ENCODE assay signal across 1 cellular context in the genomic region with DNA sequence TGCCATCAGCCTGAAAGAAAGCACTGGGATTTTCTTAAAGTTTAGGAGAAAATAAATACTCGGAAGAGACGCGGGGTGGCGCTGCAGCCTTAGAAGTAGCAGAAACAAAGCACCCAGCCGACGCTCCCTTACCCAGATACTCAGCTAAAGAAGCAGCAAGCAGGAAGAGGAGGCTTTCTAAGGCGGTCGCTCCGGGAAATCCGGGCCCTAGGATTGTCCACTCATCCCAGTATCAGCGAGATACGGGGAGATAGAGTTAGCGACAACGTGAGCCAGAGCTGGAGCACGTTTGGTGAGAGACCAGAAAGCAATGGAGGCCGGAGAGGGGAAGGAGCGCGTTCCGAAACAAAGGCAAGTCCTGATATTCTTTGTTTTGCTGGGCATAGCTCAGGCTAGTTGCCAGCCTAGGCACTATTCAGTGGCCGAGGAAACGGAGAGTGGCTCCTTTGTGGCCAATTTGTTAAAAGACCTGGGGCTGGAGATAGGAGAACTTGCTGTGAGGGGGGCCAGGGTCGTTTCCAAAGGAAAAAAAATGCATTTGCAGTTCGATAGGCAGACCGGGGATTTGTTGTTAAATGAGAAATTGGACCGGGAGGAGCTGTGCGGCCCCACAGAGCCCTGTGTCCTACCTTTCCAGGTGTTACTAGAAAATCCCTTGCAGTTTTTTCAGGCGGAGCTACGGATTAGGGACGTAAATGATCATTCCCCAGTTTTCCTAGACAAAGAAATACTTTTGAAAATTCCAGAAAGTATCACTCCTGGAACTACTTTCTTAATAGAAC.
A peak's percentile ranks its signal among the peaks of the same experiment; 100 is the strongest.
TF ChIP-seq lines count a peak whose summit lies in the region.

Gene PCDHB2, plus strand, starts transcription at position 135 of the 782 bp plus-strand sequence. Its CDS starts 176 bp downstream, at position 311.

TF ChIP-seq in HepG2, 621 proteins besides CTCF, POLR2A, EP300 and RAD21 (continued from another document and continues in another):
- peak; percentile 92 to 97 for TF ChIP-seq HMGXB4 (CRISPR knock-in tag; IDR thresholded peaks at IDR 0.05; ENCODE audit: borderline replicate concordance in 1 of 2, low read depth in 1 of 2)
- no peak for TF ChIP-seq ZNF839 (CRISPR knock-in tag; IDR thresholded peaks at IDR 0.05; ENCODE audit: borderline replicate concordance)
- peak; percentile 59; the same call in 1 of the 2 replicates for TF ChIP-seq SMC3 (IDR thresholded peaks at IDR 0.05; ENCODE audit: low read length)
- TF ChIP-seq CBX5 (CRISPR knock-in tag; IDR thresholded peaks at IDR 0.05; ENCODE audit: borderline replicate concordance) = peak; percentile 24; the same call in 1 of the 2 replicates
- peak; percentile 79 for TF ChIP-seq XRCC5 (optimal IDR thresholded peaks at IDR 0.05; ENCODE audit: low read length)
- no peak for TF ChIP-seq CSRNP2 (CRISPR knock-in tag; conservative IDR thresholded peaks at IDR 0.05; ENCODE audit: low read depth)
- no peak for TF ChIP-seq NFKBIZ (CRISPR knock-in tag; IDR thresholded peaks at IDR 0.05)
- TF ChIP-seq ZSCAN20 (CRISPR knock-in tag; IDR thresholded peaks at IDR 0.05; ENCODE audit: borderline replicate concordance) = no peak
- no peak for TF ChIP-seq KAT7 (CRISPR knock-in tag; IDR thresholded peaks at IDR 0.05; ENCODE audit: borderline replicate concordance)
- TF ChIP-seq, protein P1, sequence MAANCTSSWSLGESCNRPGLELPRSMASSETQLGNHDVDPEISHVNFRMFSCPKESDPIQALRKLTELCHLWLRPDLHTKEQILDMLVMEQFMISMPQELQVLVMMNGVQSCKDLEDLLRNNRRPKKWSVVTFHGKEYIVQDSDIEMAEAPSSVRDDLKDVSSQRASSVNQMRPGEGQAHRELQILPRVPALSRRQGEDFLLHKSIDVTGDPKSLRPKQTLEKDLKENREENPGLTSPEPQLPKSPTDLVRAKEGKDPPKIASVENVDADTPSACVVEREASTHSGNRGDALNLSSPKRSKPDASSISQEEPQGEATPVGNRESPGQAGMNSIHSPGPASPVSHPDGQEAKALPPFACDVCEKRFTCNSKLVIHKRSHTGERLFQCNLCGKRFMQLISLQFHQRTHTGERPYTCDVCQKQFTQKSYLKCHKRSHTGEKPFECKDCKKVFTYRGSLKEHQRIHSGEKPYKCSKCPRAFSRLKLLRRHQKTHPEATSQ (CRISPR knock-in tag; IDR thresholded peaks at IDR 0.05; ENCODE audit: borderline replicate concordance) = 0 out of 2 replicates have a peak, but pooled peaks have one; percentile 54
- 0 out of 2 replicates have a peak, but pooled peaks have one; percentile 23 for TF ChIP-seq ZBTB38 (CRISPR knock-in tag; IDR thresholded peaks at IDR 0.05)
- no peak for TF ChIP-seq ZC3H4 (CRISPR knock-in tag; IDR thresholded peaks at IDR 0.05; ENCODE audit: borderline replicate concordance)
- TF ChIP-seq ZNF276 (CRISPR knock-in tag; IDR thresholded peaks at IDR 0.05; ENCODE audit: low read depth) = 0 out of 2 replicates have a peak, but pooled peaks have one; percentile 31
- TF ChIP-seq KDM2A (CRISPR knock-in tag; IDR thresholded peaks at IDR 0.05; ENCODE audit: borderline replicate concordance, low read depth) = peak; percentile 69; the same call in 1 of the 2 replicates
- TF ChIP-seq ZNF550 (CRISPR knock-in tag; IDR thresholded peaks at IDR 0.05; ENCODE audit: borderline replicate concordance) = no peak
- no peak; the same call in 1 of the 2 replicates for TF ChIP-seq ARID4A (CRISPR knock-in tag; IDR thresholded peaks at IDR 0.05; ENCODE audit: borderline replicate concordance)
- TF ChIP-seq ZNF160 (CRISPR knock-in tag; IDR thresholded peaks at IDR 0.05) = no peak
- TF ChIP-seq MIXL1 (CRISPR knock-in tag; IDR thresholded peaks at IDR 0.05) = 0 out of 2 replicates have a peak, but pooled peaks have one; percentile 37
- 0 out of 2 replicates have a peak, but pooled peaks have one; percentile 34 for TF ChIP-seq ZNF20 (CRISPR knock-in tag; IDR thresholded peaks at IDR 0.05)
- peak; percentile 50 for TF ChIP-seq RXRB (CRISPR knock-in tag; IDR thresholded peaks at IDR 0.05; ENCODE audit: borderline replicate concordance)
- no peak for TF ChIP-seq MED13 (CRISPR knock-in tag; IDR thresholded peaks at IDR 0.05)
- TF ChIP-seq ISL2 (CRISPR knock-in tag; IDR thresholded peaks at IDR 0.05) = 0 out of 2 replicates have a peak, but pooled peaks have one; percentile 28
- no peak for TF ChIP-seq ZNF772 (CRISPR knock-in tag; IDR thresholded peaks at IDR 0.05)
- no peak for TF ChIP-seq HMGXB3 (CRISPR knock-in tag; IDR thresholded peaks at IDR 0.05; ENCODE audit: borderline replicate concordance)
- no peak for TF ChIP-seq PAF1 (CRISPR knock-in tag; IDR thresholded peaks at IDR 0.05)
- no peak for TF ChIP-seq ZNF3 (CRISPR knock-in tag; IDR thresholded peaks at IDR 0.05)
- TF ChIP-seq PPARG (CRISPR knock-in tag; conservative IDR thresholded peaks at IDR 0.05) = peak; percentile 80
- no peak for TF ChIP-seq KLF11 (CRISPR knock-in tag; IDR thresholded peaks at IDR 0.05)
- no peak for TF ChIP-seq ZSCAN29 (CRISPR knock-in tag; conservative IDR thresholded peaks at IDR 0.05)
- peak; percentile 32; the same call in 1 of the 2 replicates for TF ChIP-seq RBFOX2 (IDR thresholded peaks at IDR 0.05; ENCODE audit: low read depth, low read length)
- TF ChIP-seq PAX8 (CRISPR knock-in tag; IDR thresholded peaks at IDR 0.05; ENCODE audit: borderline replicate concordance) = no peak
- 0 out of 2 replicates have a peak, but pooled peaks have one; percentile 48 for TF ChIP-seq ZSCAN9 (CRISPR knock-in tag; IDR thresholded peaks at IDR 0.05; ENCODE audit: borderline replicate concordance)
- no peak for TF ChIP-seq NFYB (CRISPR knock-in tag; IDR thresholded peaks at IDR 0.05)
- TF ChIP-seq, protein P2, sequence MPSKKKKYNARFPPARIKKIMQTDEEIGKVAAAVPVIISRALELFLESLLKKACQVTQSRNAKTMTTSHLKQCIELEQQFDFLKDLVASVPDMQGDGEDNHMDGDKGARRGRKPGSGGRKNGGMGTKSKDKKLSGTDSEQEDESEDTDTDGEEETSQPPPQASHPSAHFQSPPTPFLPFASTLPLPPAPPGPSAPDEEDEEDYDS (CRISPR knock-in tag; IDR thresholded peaks at IDR 0.05) = peak; percentile 49; the same call in 1 of the 2 replicates
- peak; percentile 60; the same call in 1 of the 2 replicates for TF ChIP-seq ELF1 (CRISPR knock-in tag; IDR thresholded peaks at IDR 0.05)
- no peak for TF ChIP-seq JUNB (CRISPR knock-in tag; IDR thresholded peaks at IDR 0.05; ENCODE audit: borderline replicate concordance)
- TF ChIP-seq ZSCAN12 (CRISPR knock-in tag; IDR thresholded peaks at IDR 0.05) = no peak
